In genomic region chr15:77633913-77634265, GRCh38 we compare ENCODE assay signal across 12 cellular contexts. TPM values are rescaled to one million over a fixed set of nuclear protein-coding genes. Genes with fewer than 3 reads are reported as not detected.
A peak's percentile ranks its signal among the peaks of the same experiment; 100 is the strongest.
DNase-seq lines count a peak whose midpoint lies in the region; ATAC-seq and TF ChIP-seq lines count a peak whose summit lies in the region.
"Had no signal": no experiment of that assay in that cellular context is flagged by ENCODE, and none has a peak within 500 bp of the region (broad histone marks: within the 10 kb centered on the region; RNA-seq: fewer than 3 reads in every experiment).

No MANE protein-coding gene starts in this region.

- 11% methylated on average over 9 of the region's 9 CpGs for WGBS in hepatocyte (ENCODE audit: low lambda C conversion rate, missing lambda C conversion rate)

- H3K4me3 Mint-ChIP-seq in activated naive CD4-positive, alpha-beta T cell treated with anti-CD3 and anti-CD28 coated beads, Interleukin-2, amount 50 U/mL, for 24 hours, result peak overlapping the region; percentile 77
- H3K4me3 Mint-ChIP-seq: activated naive CD4-positive, alpha-beta T cell treated with anti-CD3 and anti-CD28 coated beads, Interleukin-2, amount 10 ng/mL, durations not matched to agents 7 days and 5 days had no signal

- H3K9me2 ChIP-seq in hepatocyte (replicated peaks; ENCODE audit: insufficient read depth), result no peaks in the 10 kb centered on the region

- no peaks in the 10 kb centered on the region for H3K36me3 Mint-ChIP-seq in activated naive CD4-positive, alpha-beta T cell treated with anti-CD3 and anti-CD28 coated beads, Interleukin-2, amount 50 U/mL, for 24 hours
- H3K36me3 Mint-ChIP-seq: activated naive CD4-positive, alpha-beta T cell treated with anti-CD3 and anti-CD28 coated beads, Interleukin-2, amount 10 ng/mL, durations not matched to agents 7 days and 5 days had no signal

- peaks cover 10% of the 10 kb centered on the region for H3K4me1 Mint-ChIP-seq in activated naive CD4-positive, alpha-beta T cell treated with anti-CD3 and anti-CD28 coated beads, Interleukin-2, amount 50 U/mL, for 24 hours

- peak overlapping the region; percentile 75 for H3K4me3 ChIP-seq in OCI-LY3 (ENCODE audit: low read length)
- H3K4me3 ChIP-seq in hepatocyte, result no peak overlapping the region
- H3K4me3 ChIP-seq in skeletal muscle satellite cell (ENCODE audit: low read length), result no peak overlapping the region

- H3K4me2 ChIP-seq in OCI-LY3 (ENCODE audit: low read length) (peak overlapping the region; percentile 93), hepatocyte (peak overlapping the region; percentile 99), skeletal muscle satellite cell (ENCODE audit: low read length) (peak overlapping the region; percentile 93)

- no peak overlapping the region for H3K27ac Mint-ChIP-seq in activated naive CD4-positive, alpha-beta T cell treated with anti-CD3 and anti-CD28 coated beads, Interleukin-2, amount 50 U/mL, for 24 hours
- H3K27ac Mint-ChIP-seq: activated naive CD4-positive, alpha-beta T cell treated with anti-CD3 and anti-CD28 coated beads, Interleukin-2, amount 10 ng/mL, durations not matched to agents 7 days and 5 days had no signal

- H3K27me3 ChIP-seq in OCI-LY3 (ENCODE audit: low read depth, low read length) (peaks cover 37% of the 10 kb centered on the region), hepatocyte (peaks cover 51% of the 10 kb centered on the region), skeletal muscle satellite cell (ENCODE audit: control insufficient read depth, insufficient read depth, low read length) (peaks cover 78% of the 10 kb centered on the region)

- TF ChIP-seq CTCF in OCI-LY3 (IDR thresholded peaks at IDR 0.05; ENCODE audit: low read depth, low read length), result no peak
- no peak for TF ChIP-seq CTCF in hepatocyte (IDR thresholded peaks at IDR 0.05; ENCODE audit: poor library complexity)

- H3K9me3 Mint-ChIP-seq in activated naive CD4-positive, alpha-beta T cell treated with anti-CD3 and anti-CD28 coated beads, Interleukin-2, amount 50 U/mL, for 24 hours, result no peaks in the 10 kb centered on the region
- H3K9me3 Mint-ChIP-seq: activated naive CD4-positive, alpha-beta T cell treated with anti-CD3 and anti-CD28 coated beads, Interleukin-2, amount 10 ng/mL, durations not matched to agents 7 days and 5 days had no signal

- ATAC-seq in GM21367 (IDR thresholded peaks at IDR 0.05; ENCODE audit: unreplicated experiment) (no peak), HG02852 (IDR thresholded peaks at IDR 0.05; ENCODE audit: unreplicated experiment) (no peak)

- no peaks in the 10 kb centered on the region for H3K9me3 ChIP-seq in OCI-LY3 (ENCODE audit: insufficient read depth, low read length)
- no peaks in the 10 kb centered on the region for H3K9me3 ChIP-seq in hepatocyte (ENCODE audit: low read depth)
- no peaks in the 10 kb centered on the region for H3K9me3 ChIP-seq in skeletal muscle satellite cell (replicated peaks; ENCODE audit: low read length)
- H3K9me3 ChIP-seq: transverse colon had no signal

- H3K27ac ChIP-seq in OCI-LY3 (ENCODE audit: low read length), result no peak overlapping the region
- H3K27ac ChIP-seq in hepatocyte, result no peak overlapping the region
- H3K27ac ChIP-seq: transverse colon had no signal

- H3K36me3 ChIP-seq in OCI-LY3 (replicated peaks; ENCODE audit: low read depth, low read length) (no peaks in the 10 kb centered on the region), hepatocyte (replicated peaks; ENCODE audit: insufficient read depth, low read depth) (no peaks in the 10 kb centered on the region), skeletal muscle satellite cell (ENCODE audit: insufficient read depth, low read length) (no peaks in the 10 kb centered on the region)
- H3K36me3 ChIP-seq: transverse colon had no signal

- H4K20me1 ChIP-seq in OCI-LY3 (ENCODE audit: insufficient read depth, low read length) (no peaks in the 10 kb centered on the region), hepatocyte (ENCODE audit: insufficient read depth, poor library complexity, severe bottlenecking) (no peaks in the 10 kb centered on the region)

- H2AFZ ChIP-seq in OCI-LY3 (ENCODE audit: low read depth, low read length) (peak overlapping the region; percentile 89), hepatocyte (no peak overlapping the region)

- H3K9ac ChIP-seq in OCI-LY3 (ENCODE audit: low read length) (peak overlapping the region; percentile 49), skeletal muscle satellite cell (ENCODE audit: low read depth, low read length) (no peak overlapping the region)

- H3K27me3 Mint-ChIP-seq in activated naive CD4-positive, alpha-beta T cell treated with anti-CD3 and anti-CD28 coated beads, Interleukin-2, amount 50 U/mL, for 24 hours, result peaks cover 27% of the 10 kb centered on the region

- no peaks in the 10 kb centered on the region for H3K79me2 ChIP-seq in OCI-LY3 (ENCODE audit: low read length)
- H3K79me2 ChIP-seq in hepatocyte, result no peaks in the 10 kb centered on the region

- DNase-seq in activated naive CD4-positive, alpha-beta T cell treated with Interleukin-2 at 50 U/mL for 16 hours, result no peak
- DNase-seq in hepatocyte (ENCODE audit: low spot score), result no peak
- DNase-seq in stimulated activated CD4-positive, alpha-beta T cell treated with anti-CD3 and anti-CD28 coated beads, Interleukin-2, amount 100 ng/mL, for 48 hours, result no peak
- DNase-seq: NCI-H2029 treated with DMSO at 0.1 percent for 48 hours had no signal

- peaks cover 13% of the 10 kb centered on the region for H3K4me1 ChIP-seq in OCI-LY3 (ENCODE audit: low read length)
- peaks cover 14% of the 10 kb centered on the region for H3K4me1 ChIP-seq in hepatocyte (ENCODE audit: insufficient read depth)
- peaks cover 4% of the 10 kb centered on the region for H3K4me1 ChIP-seq in skeletal muscle satellite cell (ENCODE audit: control insufficient read depth, insufficient read depth, low read length)

RNA-seq across cellular contexts. Expression of gene LINGO1, which starts 1.2 kb away (rescaled TPM):
- total RNA-seq in hepatocyte, result 3.3 and 4.3 TPM in 2 replicates
- 5.1 and 8.1 TPM in 2 replicates for polyA plus RNA-seq in hepatocyte
- total RNA-seq in skeletal muscle satellite cell (2012; rRNA removed), result not detected in 2 replicates
- total RNA-seq: RPMI7951 had no signal
